Comparison of ENCODE assay signal across 9 cellular contexts in the genomic region with DNA sequence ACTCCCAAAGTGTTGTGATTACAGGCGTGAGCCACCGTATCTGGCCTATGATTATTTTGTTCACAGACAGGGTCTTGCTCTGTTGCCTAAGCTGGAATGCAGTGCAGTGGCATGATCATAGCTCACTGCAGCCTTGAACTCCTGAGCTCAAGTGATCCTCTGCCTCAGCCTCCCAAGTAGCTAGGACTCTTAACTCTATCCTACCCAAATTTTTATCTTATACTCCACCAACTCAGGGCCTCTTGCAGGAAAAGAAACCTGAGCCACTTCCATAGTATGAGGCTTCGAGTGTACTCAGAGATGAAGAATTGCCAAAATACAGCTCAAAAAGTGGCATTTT. TPM values are rescaled to one million over a fixed set of nuclear protein-coding genes. Genes with fewer than 3 reads are reported as not detected.
DNase-seq lines count a peak whose midpoint lies in the region; ATAC-seq, FAIRE-seq and TF ChIP-seq lines count a peak whose summit lies in the region.
"Had no signal": no experiment of that assay in that cellular context is flagged by ENCODE, and none has a peak within 500 bp of the region (broad histone marks: within the 10 kb centered on the region; RNA-seq: fewer than 3 reads in every experiment).

No MANE protein-coding gene starts in this region.

- in situ Hi-C loops in GM12878 (cut with MboI): no loop called here

- SMC1A ChIA-PET in GM12878 (lab: Charles Lee; ENCODE audit: uncharacterized antibody, unreplicated experiment): interaction anchor here (0.7 to 0.9 kb wide), 2 partner anchors 25 to 306 kb away, joined by 3 read pairs; no protein-coding TSS in a partner anchor

- POLR2A ChIA-PET in GM12878 (lab: Charles Lee): interaction anchor here (0.7 to 1.1 kb wide), 2 partner anchors 21 to 27 kb away, joined by 3 to 4 read pairs; no protein-coding TSS in a partner anchor

- H3K4me1 Mint-ChIP-seq in memory B cell: peaks cover 15% of the 10 kb centered on the region

- peak overlapping the region; percentile 98 for H3K27ac Mint-ChIP-seq in memory B cell

- H3K4me3 Mint-ChIP-seq in memory B cell: peak overlapping the region; percentile 99

- BruUV-seq in GM12878 (replicated peaks; lab: Mats Ljungman, UMichigan): no TSS peak

- no peaks in the 10 kb centered on the region for H3K9me3 Mint-ChIP-seq in memory B cell

- intact Hi-C loops in Right ventricle myocardium superior (cut with DNase I) (no loop called here), left cardiac atrium (cut with DNase I) (no loop called here), GM12878 (cut with micrococcal nuclease; ENCODE audit: unreplicated experiment) (no loop called here), body of pancreas (cut with DNase I) (loop anchor here (10.0 kb wide), 1 partner anchor 282 kb away; no protein-coding TSS in a partner anchor)

- H3K27me3 Mint-ChIP-seq in memory B cell: no peaks in the 10 kb centered on the region

- H3K9ac ChIP-seq in GM12878 (ENCODE audit: control insufficient read depth, insufficient read depth, low read length): peak overlapping the region; percentile 75

- no peaks in the 10 kb centered on the region for H4K20me1 ChIP-seq in GM12878 (ENCODE audit: control insufficient read depth, insufficient read depth)

- TF ChIP-seq RAD21 in GM12878 (IDR thresholded peaks at IDR 0.05; ENCODE audit: insufficient read depth, low read depth, low read length): no peak

- RAD21 ChIA-PET in GM12878 (lab: Charles Lee; ENCODE audit: unreplicated experiment): interaction anchor here (1.2 kb wide), 1 partner anchor 273 kb away, joined by 5 read pairs; no protein-coding TSS in a partner anchor

- DNase-seq in Right ventricle myocardium superior (peak; percentile 1), left cardiac atrium (no peak), GM12878 (ENCODE audit: low read depth, low spot score) (no peak), memory B cell (ENCODE audit: low spot score in 2 of 2) (no peak), upper lobe of left lung (no peak), body of pancreas (no peak), inferior parietal cortex (ENCODE audit: extremely low spot score) (no peak)
- DNase-seq in activated CD8-positive, alpha-beta memory T cell treated with anti-CD3 and anti-CD28 coated beads, Interleukin-2, amount 50 U/mL, for 4 hours: no peak

- ATAC-seq in Right ventricle myocardium superior (ENCODE audit: poor library complexity) (no peak), left cardiac atrium (no peak), GM12878 (no peak), memory B cell (ENCODE audit: low read depth) (no peak), upper lobe of left lung (ENCODE audit: low FRiP score in 2 of 2) (no peak), body of pancreas (no peak)

- H3K27me3 ChIP-seq in GM12878 (replicated peaks in 1 of 2; ENCODE audit: control insufficient read depth in 2 of 2, insufficient read depth in 2 of 2, low read length in 1 of 2): no peaks in the 10 kb centered on the region
- H3K27me3 ChIP-seq in upper lobe of left lung: no peaks in the 10 kb centered on the region
- no peaks in the 10 kb centered on the region for H3K27me3 ChIP-seq in body of pancreas

- 78% methylated on average over 3 of the region's 3 CpGs for WGBS in GM12878 (ENCODE audit: insufficient coverage, insufficient replicate concordance, low lambda C conversion rate, missing lambda C conversion rate)
- 63 to 73% methylated on average over 3 of the region's 3 CpGs for WGBS in upper lobe of left lung, 2 donors
- 29 to 47% methylated on average over 3 of the region's 3 CpGs for WGBS in body of pancreas, 2 donors

- FAIRE-seq in GM12878 (lab: Jason Lieb, UNC): no peak
- FAIRE-seq: D721Med had no signal

- CTCF ChIA-PET in GM12878 (lab: Yijun Ruan, JAX): interaction anchor here (0.6 to 2.6 kb wide), 7 partner anchors 13 to 273 kb away, joined by 3 to 14 read pairs (median 4); no protein-coding TSS in a partner anchor

- TF ChIP-seq EP300 in GM12878 (IDR thresholded peaks at IDR 0.05; ENCODE audit: borderline replicate concordance in 1 of 2, control insufficient read depth in 1 of 2, low read depth in 2 of 2, low read length in 2 of 2) (no peak), upper lobe of left lung (IDR thresholded peaks at IDR 0.05) (no peak)

- H3K27ac ChIP-seq in GM12878 (ENCODE audit: control insufficient read depth, insufficient read depth) (peak overlapping the region; percentile 88), upper lobe of left lung (peak overlapping the region; percentile 45 to 92 (median 88)), body of pancreas (peak overlapping the region in 2 of 4 donors; percentile 90 to 92)

- no peak for TF ChIP-seq POLR2A in GM12878 (IDR thresholded peaks at IDR 0.05; ENCODE audit: low read depth, low read length)
- TF ChIP-seq POLR2A in upper lobe of left lung (IDR thresholded peaks at IDR 0.05): no peak
- no peak for TF ChIP-seq POLR2A in body of pancreas (IDR thresholded peaks at IDR 0.05)

- H3K9me3 ChIP-seq in GM12878 (replicated peaks; ENCODE audit: control insufficient read depth, insufficient read depth, low read length) (no peaks in the 10 kb centered on the region), upper lobe of left lung (no peaks in the 10 kb centered on the region), body of pancreas (no peaks in the 10 kb centered on the region)

- H3K4me1 ChIP-seq in GM12878 (ENCODE audit: control insufficient read depth, insufficient read depth, low read length) (no peaks in the 10 kb centered on the region), upper lobe of left lung (peaks cover 14 to 29% (median 16%) of the 10 kb centered on the region in 4 donors), body of pancreas (peaks cover 31% of the 10 kb centered on the region)

- H3K36me3 ChIP-seq in GM12878 (ENCODE audit: control insufficient read depth in 2 of 2, insufficient read depth in 2 of 2, low read length in 1 of 2) (peaks cover 0 to 21% of the 10 kb centered on the region in 2 experiments; a peak in 1 of 4 replicates), upper lobe of left lung (peaks cover 16 to 51% (median 28%) of the 10 kb centered on the region in 4 donors), body of pancreas (replicated peaks in 1 of 2; ENCODE audit: insufficient read depth in 1 of 2, low read depth in 2 of 2) (peaks cover 0 to 3% of the 10 kb centered on the region in 2 donors)

- H3K4me3 ChIP-seq in GM12878 (peak overlapping the region; percentile 99), upper lobe of left lung (peak overlapping the region; percentile 54 to 76 (median 62)), body of pancreas (peak overlapping the region in 1 of 2 donors; percentile 17)

- H3K79me2 ChIP-seq in GM12878 (ENCODE audit: control insufficient read depth, insufficient read depth, low read length): peaks cover 17% of the 10 kb centered on the region

- TF ChIP-seq CTCF in GM12878 (IDR thresholded peaks at IDR 0.05 in 2 of 3, conservative IDR thresholded peaks at IDR 0.05 in 1 of 3; ENCODE audit: control insufficient read depth in 2 of 3, extremely low read depth in 1 of 3, insufficient read depth in 1 of 3, low read depth in 3 of 3, low read length in 3 of 3) (no peak), upper lobe of left lung (IDR thresholded peaks at IDR 0.05) (no peak), body of pancreas (IDR thresholded peaks at IDR 0.05) (no peak)

- H2AFZ ChIP-seq in GM12878 (ENCODE audit: control insufficient read depth, low read depth, low read length): peak overlapping the region; percentile 94

- H3K4me2 ChIP-seq in GM12878 (ENCODE audit: control insufficient read depth, insufficient read depth): peak overlapping the region; percentile 99

- peaks cover 7% of the 10 kb centered on the region for H3K36me3 Mint-ChIP-seq in memory B cell

RNA-seq across cellular contexts. Expression of gene MMAB, which starts 0.8 kb away (rescaled TPM):
- total RNA-seq in Right ventricle myocardium superior (68.1 TPM), left cardiac atrium (10 to 100 TPM; 47.0 to 53.4 TPM), GM12878 (2014; rRNA removed) (47.1 and 49.6 TPM in 2 replicates), GM12878 (2014; rRNA removed; fragmentation: Illumina TruSeq; extraction: Trizol) (41.4 TPM in 2 replicates), GM12878 (2021) (51.7 and 59.3 TPM in 2 replicates), upper lobe of left lung (10 to 100 TPM; 14.9 to 68.8 (median 39.2) TPM), body of pancreas (10 to 100 TPM; 12.5 to 29.7 TPM)
- total RNA-seq in GM12878 (2013; cell fraction: nucleolus; rRNA removed): 48.3 and 48.4 TPM in 2 replicates
- 26.0 TPM for polyA plus RNA-seq in GM12878 (2011; ENCODE audit: low read depth)
- polyA plus RNA-seq in GM12878 (2011; rRNA removed) (43.2 and 43.9 TPM in 2 replicates), GM12878 (2014; fragmentation: Illumina TruSeq; extraction: Trizol) (9.6 and 22.5 TPM in 2 replicates), GM12878 (2014; fragmentation: Nextera tagmentation; extraction: Ambion mirVana) (10 to 100 TPM; 10.6 to 28.6 TPM), GM12878 (2014; rRNA removed) (55.2 and 56.1 TPM in 2 replicates), GM12878 (2016; fragmentation: Nextera tagmentation; extraction: Ambion mirVana) (10 to 100 TPM; 61.4 to 65.3 TPM)
- 44.5 and 58.9 TPM in 2 replicates for polyA plus RNA-seq in GM12878 (2011; cell fraction: cytosol; rRNA removed)
- 52.6 and 64.2 TPM in 2 replicates for polyA plus RNA-seq in GM12878 (2011; cell fraction: nucleus; rRNA removed)
- polyA plus RNA-seq in GM12878 (2012): 37.4 and 47.5 TPM in 2 replicates
- 34.8 and 49.9 TPM in 2 replicates for polyA minus RNA-seq in GM12878 (2011; rRNA and poly(A)+ RNA removed)
- 15.1 and 16.7 TPM in 2 replicates for polyA minus RNA-seq in GM12878 (2011; cell fraction: cytosol; rRNA and poly(A)+ RNA removed)
- polyA minus RNA-seq in GM12878 (2011; cell fraction: nucleus; rRNA and poly(A)+ RNA removed): 16.3 and 19.1 TPM in 2 replicates

RNA-seq across cellular contexts. Expression of gene MVK, which starts 1.1 kb away (rescaled TPM):
- total RNA-seq in Right ventricle myocardium superior (9.4 TPM), left cardiac atrium (10 to 100 TPM; 11.2 to 12.6 TPM), GM12878 (2014; rRNA removed) (46.5 and 46.7 TPM in 2 replicates), GM12878 (2014; rRNA removed; fragmentation: Illumina TruSeq; extraction: Trizol) (23.5 and 24.6 TPM in 2 replicates), GM12878 (2021) (43.3 and 45.0 TPM in 2 replicates), upper lobe of left lung (10 to 100 TPM; 22.2 to 56.2 (median 41.5) TPM), body of pancreas (10 to 100 TPM in 1 of 2 donors, 1 to 10 TPM in 1; 8.6 to 12.2 TPM)
- total RNA-seq in GM12878 (2013; cell fraction: nucleolus; rRNA removed): 30.5 and 31.1 TPM in 2 replicates
- polyA plus RNA-seq in GM12878 (2011; ENCODE audit: low read depth): 9.7 TPM
- polyA plus RNA-seq in GM12878 (2011; rRNA removed) (20.6 and 31.4 TPM in 2 replicates), GM12878 (2014; fragmentation: Illumina TruSeq; extraction: Trizol) (13.9 and 23.6 TPM in 2 replicates), GM12878 (2014; fragmentation: Nextera tagmentation; extraction: Ambion mirVana) (1 to 10 TPM in 1 of 2 experiments, under 1 TPM in 1; 0.24 to 2.8 TPM), GM12878 (2014; rRNA removed) (43.0 and 49.5 TPM in 2 replicates), GM12878 (2016; fragmentation: Nextera tagmentation; extraction: Ambion mirVana) (10 to 100 TPM; 32.3 to 33.8 TPM)
- polyA plus RNA-seq in GM12878 (2011; cell fraction: cytosol; rRNA removed): 33.0 and 44.1 TPM in 2 replicates
- 97.0 and 97.7 TPM in 2 replicates for polyA plus RNA-seq in GM12878 (2011; cell fraction: nucleus; rRNA removed)
- 21.5 and 21.7 TPM in 2 replicates for polyA plus RNA-seq in GM12878 (2012)
- polyA minus RNA-seq in GM12878 (2011; rRNA and poly(A)+ RNA removed): 22.3 and 39.3 TPM in 2 replicates
- polyA minus RNA-seq in GM12878 (2011; cell fraction: cytosol; rRNA and poly(A)+ RNA removed): 12.2 and 12.6 TPM in 2 replicates
- 21.5 and 32.6 TPM in 2 replicates for polyA minus RNA-seq in GM12878 (2011; cell fraction: nucleus; rRNA and poly(A)+ RNA removed)
